In the genomic region with DNA sequence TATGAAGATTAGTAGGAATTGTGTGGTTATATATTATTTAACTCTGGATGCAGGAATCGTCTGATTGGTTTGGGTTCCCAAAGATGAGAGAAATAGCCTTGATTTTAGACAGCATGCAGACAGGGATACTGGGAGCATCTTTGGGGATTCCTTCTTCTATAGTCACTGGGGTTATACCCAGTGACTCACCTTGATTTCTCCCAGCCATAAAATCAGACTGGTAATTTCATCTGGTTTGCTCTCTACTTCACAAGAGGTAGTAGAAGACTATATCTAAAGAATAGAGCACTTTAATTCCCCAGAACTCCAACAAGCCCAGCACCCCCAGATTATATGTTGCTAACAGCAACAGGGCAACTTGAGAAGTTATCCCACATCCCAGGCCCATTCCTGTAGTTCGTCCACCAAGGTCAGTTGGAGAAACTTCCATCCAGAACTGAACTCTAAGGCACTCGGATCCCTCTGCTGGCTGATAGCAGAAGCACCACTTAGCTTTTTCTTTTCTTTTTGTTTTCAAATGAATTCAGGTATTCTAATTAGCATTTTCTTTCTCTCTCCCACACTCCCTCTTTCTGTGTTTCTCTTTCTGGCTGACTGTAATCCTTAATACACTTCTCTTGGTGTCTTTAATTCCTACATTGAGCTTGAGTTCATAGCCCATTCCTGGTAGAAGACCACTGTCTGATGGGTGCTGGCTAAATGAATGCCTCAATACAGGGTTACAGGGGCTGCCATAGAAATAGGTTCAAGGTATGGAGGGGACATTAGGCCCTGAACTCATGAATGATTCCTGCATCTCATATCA, we compare ENCODE assay signal across 8 cellular contexts. TPM values are rescaled to one million over a fixed set of nuclear protein-coding genes. Genes with fewer than 3 reads are reported as not detected.
DNase-seq lines count a peak whose midpoint lies in the region; ATAC-seq and TF ChIP-seq lines count a peak whose summit lies in the region.

No MANE protein-coding gene starts in this region.

- no peak for TF ChIP-seq POLR2A in NB4 (IDR thresholded peaks at IDR 0.05; ENCODE audit: extremely low read depth, insufficient read length)

- peaks cover 0 to 12% (median 4%) of the 10 kb centered on the region in 3 donors for H3K9me3 Mint-ChIP-seq in T-cell

- H3K4me1 Mint-ChIP-seq in T-cell = peaks cover 79 to 83% (median 82%) of the 10 kb centered on the region in 3 donors

- H3K4me3 ChIP-seq in NB4 (ENCODE audit: low read depth, low read length) = no peak overlapping the region

- TF ChIP-seq CTCF in NB4 (IDR thresholded peaks at IDR 0.05; ENCODE audit: low read depth, low read length) = peak; percentile 87

- peak overlapping the region; percentile 89 to 96 for H3K27ac Mint-ChIP-seq in T-cell

- POLR2A ChIA-PET in T-cell (lab: Charles Lee) = interaction anchor here in 1 of 2 donors (0.8 to 3.3 kb wide), 3 partner anchors 10 to 115 kb away, joined by 4 to 17 read pairs (median 6); no protein-coding TSS in a partner anchor

- H3K4me3 Mint-ChIP-seq in T-cell = peak overlapping the region in 2 of 3 donors; percentile 40 to 68

- no peaks in the 10 kb centered on the region for H3K27me3 Mint-ChIP-seq in T-cell

- ATAC-seq in GM19324 (IDR thresholded peaks at IDR 0.05; ENCODE audit: low FRiP score, unreplicated experiment) (peak; percentile 49), T-cell (replicated peaks in 1 of 4) (peak; percentile 23 to 62 (median 40)), GM21381 (IDR thresholded peaks at IDR 0.05; ENCODE audit: unreplicated experiment) (no peak), GM19397 (IDR thresholded peaks at IDR 0.05; ENCODE audit: unreplicated experiment) (no peak)

- peaks cover 20% of the 10 kb centered on the region for H3K36me3 Mint-ChIP-seq in T-cell

- DNase-seq in D341Med (ENCODE audit: low spot score) (peak; percentile 59), NB4 (ENCODE audit: low read depth) (peak; percentile 70), T-cell (peak in 12 of 34 experiments; percentile 14 to 56 (median 36)), dermis blood vessel endothelial cell (peak; percentile 84), lung microvascular endothelial cell (ENCODE audit: low read depth in 2 of 2) (peak; percentile 76 to 82)

- CTCF ChIA-PET in T-cell (lab: Charles Lee) = interaction anchor here (0.8 to 7.7 kb wide), 25 partner anchors 9 to 265 kb away, joined by 3 to 91 read pairs (median 6); a partner anchor contains a TSS

RNA-seq across cellular contexts. Expression of a gene that starts 20.4 kb away (rescaled TPM):
- 1 to 10 TPM; 4.5 to 8.6 (median 6.2) TPM for total RNA-seq in T-cell
- total RNA-seq in dermis blood vessel endothelial cell = 9.9 and 11.3 TPM in 2 replicates
- 4.0 and 4.1 TPM in 2 replicates for total RNA-seq in lung microvascular endothelial cell

RNA-seq across cellular contexts. Expression of a gene that starts 37.8 kb away (rescaled TPM):
- 10 to 100 TPM; 12.0 to 35.2 (median 30.2) TPM for total RNA-seq in T-cell
- 12.4 and 19.4 TPM in 2 replicates for total RNA-seq in dermis blood vessel endothelial cell
- total RNA-seq in lung microvascular endothelial cell = 7.8 and 12.3 TPM in 2 replicates

Comparison
In these comparisons a context has a peak if more than half of its experiments do, and no peak if none do; other contexts are left out.
1. ATAC-seq: peak in GM19324 (single experiment) and T-cell (4 of 4); none in GM21381 (single experiment) and GM19397 (single experiment).